In genomic region chr4:177033130-177033529, GRCh38 we compare ENCODE assay signal across 29 cellular contexts.
A peak's percentile ranks its signal among the peaks of the same experiment; 100 is the strongest.
DNase-seq lines count a peak whose midpoint lies in the region; ATAC-seq and TF ChIP-seq lines count a peak whose summit lies in the region.
"Had no signal": no experiment of that assay in that cellular context is flagged by ENCODE, and none has a peak within 500 bp of the region (broad histone marks: within the 10 kb centered on the region; RNA-seq: fewer than 3 reads in every experiment).

No MANE protein-coding gene starts in this region.

- no peaks in the 10 kb centered on the region for H3K27me3 Mint-ChIP-seq in chondrocyte (ENCODE audit: low read depth)
- H3K27me3 Mint-ChIP-seq: IgD-negative memory B cell had no signal

- ATAC-seq in Panc1, result no peak
- ATAC-seq: A549; activated CD8-positive, alpha-beta T cell treated with anti-CD3 and anti-CD28 coated beads, Interleukin-2, amount 10 ng/mL, durations not matched to agents 7 days and 5 days; GM12878; left cardiac atrium had no signal

- H3K4me3 ChIP-seq in A673 (ENCODE audit: low read depth, low read length, poor library complexity, severe bottlenecking), result no peak overlapping the region
- no peak overlapping the region for H3K4me3 ChIP-seq in Panc1 (ENCODE audit: low read depth in 2 of 2, low read length in 2 of 2)
- H3K4me3 ChIP-seq in uterus, result no peak overlapping the region
- H3K4me3 ChIP-seq: A549, BLaER1, esophagus muscularis mucosa, GM12878, smooth muscle cell had no signal

- peaks cover 3% of the 10 kb centered on the region for H3K9me3 Mint-ChIP-seq in chondrocyte (ENCODE audit: low read depth)

- no peak for TF ChIP-seq POLR2A in uterus (IDR thresholded peaks at IDR 0.05)

- no peaks in the 10 kb centered on the region for H3K36me3 Mint-ChIP-seq in chondrocyte (ENCODE audit: low read depth)
- H3K36me3 Mint-ChIP-seq: IgD-negative memory B cell had no signal

- H3K9me3 ChIP-seq in A673 (ENCODE audit: low read depth, low read length, poor library complexity, severe bottlenecking) (no peaks in the 10 kb centered on the region), Panc1 (ENCODE audit: control insufficient read depth, insufficient read depth, low read depth, low read length) (no peaks in the 10 kb centered on the region), uterus (no peaks in the 10 kb centered on the region)
- H3K9me3 ChIP-seq: A549, BLaER1, Caco-2, esophagus muscularis mucosa had no signal

- in situ Hi-C loops in Panc1 (cut with HindIII; ENCODE audit: low pct_unique_long_range_greater_than_20kb, low sequenced_read_pairs), result no loop called here

- peak; percentile 32 for TF ChIP-seq CTCF in A673 (conservative IDR thresholded peaks at IDR 0.05; ENCODE audit: low read depth, low read length)
- peak; percentile 3; the same call in 1 of the 2 replicates for TF ChIP-seq CTCF in Panc1 (IDR thresholded peaks at IDR 0.05)
- peak; percentile 45 for TF ChIP-seq CTCF in chondrocyte (IDR thresholded peaks at IDR 0.05)
- no peak for TF ChIP-seq CTCF in uterus (IDR thresholded peaks at IDR 0.05)

- CTCF ChIA-PET in A673 (lab: Charles Lee) (interaction anchor here (1.9 kb wide), 1 partner anchor 14 kb away, joined by 6 read pairs; no protein-coding TSS in a partner anchor), Panc1 (lab: Charles Lee) (no interaction called here)

- intact Hi-C loops in A673 (cut with micrococcal nuclease; ENCODE audit: unreplicated experiment), result no loop called here
- intact Hi-C loops in Panc1 (cut with micrococcal nuclease; ENCODE audit: unreplicated experiment), result no loop called here
- intact Hi-C loops in uterus (cut with DNase I; ENCODE audit: low total_unique reads), result no loop called here

- DNase-seq in A673 (ENCODE audit: low spot score) (peak; percentile 9), Panc1 (ENCODE audit: low read depth, low spot score) (no peak), chondrocyte (ENCODE audit: low spot score) (no peak), iris pigment epithelial cell (ENCODE audit: low read depth) (peak; percentile 6), germinal center (ENCODE audit: low spot score) (no peak), uterus (no peak), NCI-H146 (lab: John Stamatoyannopoulos, UW) (no peak), RPMI8226 (no peak)
- DNase-seq: activated CD4-positive, alpha-beta T cell treated with anti-CD3 and anti-CD28 coated beads for 1 hour; activated CD8-positive, alpha-beta T cell treated with anti-CD3 and anti-CD28 coated beads, Interleukin-2, amount 10 ng/mL, durations not matched to agents 7 days and 5 days; activated effector memory CD4-positive, alpha-beta T cell treated with anti-CD3 and anti-CD28 coated beads, Interleukin-2, amount 50 U/mL, for 16 hours; activated T-cell treated with anti-CD3 and anti-CD28 coated beads for 4 hours; Caco-2; effector memory CD4-positive, alpha-beta T cell; glutamatergic neuron; left cardiac atrium; mammary epithelial cell; NCI-H1092 treated with DMSO at 0.1 percent for 48 hours; NCI-H1930; NCI-H2227 treated with DMSO at 0.1 percent for 48 hours; SHP77 treated with DMSO at 0.1 percent for 48 hours; stimulated activated CD4-positive, alpha-beta T cell treated with anti-CD3 and anti-CD28 coated beads, Interleukin-2, amount 100 ng/mL, for 24 hours; T-helper 1 cell had no signal

- BruUV-seq in A673 (replicated peaks; lab: Mats Ljungman, UMichigan) (no TSS peak), Panc1 (replicated peaks; lab: Mats Ljungman, UMichigan) (no TSS peak)

- H3K27ac ChIP-seq in A673 (ENCODE audit: low read depth, low read length, poor library complexity, severe bottlenecking) (no peak overlapping the region), Panc1 (ENCODE audit: low read length) (no peak overlapping the region), uterus (no peak overlapping the region)
- H3K27ac ChIP-seq: A549, BLaER1, esophagus muscularis mucosa had no signal

- H3K36me3 ChIP-seq in A673 (ENCODE audit: insufficient read depth, low read length, poor library complexity, severe bottlenecking) (no peaks in the 10 kb centered on the region), Panc1 (ENCODE audit: control insufficient read depth, insufficient read depth, low read length) (no peaks in the 10 kb centered on the region), uterus (no peaks in the 10 kb centered on the region)
- H3K36me3 ChIP-seq: BLaER1, esophagus muscularis mucosa had no signal

- H3K27me3 ChIP-seq in A673 (replicated peaks; ENCODE audit: insufficient read depth, low read depth, low read length, poor library complexity), result peaks cover 22% of the 10 kb centered on the region
- H3K27me3 ChIP-seq in Panc1 (ENCODE audit: control insufficient read depth, insufficient read depth, low read length), result no peaks in the 10 kb centered on the region
- H3K27me3 ChIP-seq in uterus, result no peaks in the 10 kb centered on the region
- H3K27me3 ChIP-seq: BLaER1, esophagus muscularis mucosa had no signal

- H3K4me1 Mint-ChIP-seq in chondrocyte (ENCODE audit: low read depth), result no peaks in the 10 kb centered on the region
- H3K4me1 Mint-ChIP-seq: IgD-negative memory B cell had no signal

- H3K4me3 Mint-ChIP-seq in chondrocyte (ENCODE audit: unreplicated experiment), result no peak overlapping the region
- H3K4me3 Mint-ChIP-seq: activated CD8-positive, alpha-beta T cell treated with anti-CD3 and anti-CD28 coated beads, Interleukin-2, amount 10 ng/mL, durations not matched to agents 7 days and 5 days; IgD-negative memory B cell had no signal

- no peaks in the 10 kb centered on the region for H3K4me1 ChIP-seq in A673 (ENCODE audit: insufficient read depth, low read length, poor library complexity, severe bottlenecking)
- no peaks in the 10 kb centered on the region for H3K4me1 ChIP-seq in Panc1 (ENCODE audit: control insufficient read depth, insufficient read depth, low read length)
- no peaks in the 10 kb centered on the region for H3K4me1 ChIP-seq in uterus
- H3K4me1 ChIP-seq: A549, BLaER1, Caco-2, esophagus muscularis mucosa had no signal

- POLR2A ChIA-PET in A673 (lab: Charles Lee; ENCODE audit: low non-redundant PET) (no interaction called here), Panc1 (lab: Charles Lee) (no interaction called here)

- no peak overlapping the region for H3K27ac Mint-ChIP-seq in chondrocyte (ENCODE audit: unreplicated experiment)
- H3K27ac Mint-ChIP-seq: activated CD8-positive, alpha-beta T cell treated with anti-CD3 and anti-CD28 coated beads, Interleukin-2, amount 10 ng/mL, durations not matched to agents 7 days and 5 days; IgD-negative memory B cell had no signal

Comparison
In these comparisons a context has a peak if more than half of its experiments do, and no peak if none do; other contexts are left out.
1. DNase-seq: peak in A673 (single experiment) and iris pigment epithelial cell (single experiment); none in Panc1 (single experiment), chondrocyte (single experiment), germinal center (single experiment), uterus (0 of 2), NCI-H146 (single experiment) and RPMI8226 (single experiment).
2. CTCF ChIP-seq: peak in A673 (single experiment), Panc1 (single experiment) and chondrocyte (single experiment); none in uterus (0 of 4).